In genomic region chr6:34745277-34746103, GRCh38 we compare ENCODE assay signal across 12 cellular contexts. TPM values are rescaled to one million over a fixed set of nuclear protein-coding genes. Genes with fewer than 3 reads are reported as not detected.
DNase-seq lines count a peak whose midpoint lies in the region; ATAC-seq, FAIRE-seq and TF ChIP-seq lines count a peak whose summit lies in the region.
"Had no signal": no experiment of that assay in that cellular context is flagged by ENCODE, and none has a peak within 500 bp of the region (broad histone marks: within the 10 kb centered on the region; RNA-seq: fewer than 3 reads in every experiment).

No MANE protein-coding gene starts in this region.

- H3K4me1 Mint-ChIP-seq in activated naive CD8-positive, alpha-beta T cell treated with anti-CD3 and anti-CD28 coated beads, Interleukin-2, amount 50 U/mL, for 24 hours = peaks cover 7% of the 10 kb centered on the region
- H3K4me1 Mint-ChIP-seq in activated naive CD8-positive, alpha-beta T cell treated with anti-CD3 and anti-CD28 coated beads for 36 hours = no peaks in the 10 kb centered on the region
- H3K4me1 Mint-ChIP-seq in WTC11 = no peaks in the 10 kb centered on the region
- H3K4me1 Mint-ChIP-seq: CD14-positive monocyte had no signal

- no peak for TF ChIP-seq CTCF in keratinocyte (optimal IDR thresholded peaks at IDR 0.05 in 1 of 3, IDR thresholded peaks at IDR 0.05 in 1 of 3, conservative IDR thresholded peaks at IDR 0.05 in 1 of 3; ENCODE audit: extremely low read depth in 1 of 3, insufficient read depth in 2 of 3, low read length in 3 of 3)
- no peak for TF ChIP-seq CTCF in upper lobe of left lung (IDR thresholded peaks at IDR 0.05)
- no peak for TF ChIP-seq CTCF in WTC11 (IDR thresholded peaks at IDR 0.05)

- H3K9me1 ChIP-seq in keratinocyte (ENCODE audit: control insufficient read depth, extremely low read depth, insufficient read depth, low read length) = no peaks in the 10 kb centered on the region

- peak; percentile 11 for DNase-seq in activated naive CD8-positive, alpha-beta T cell treated with anti-CD3 and anti-CD28 coated beads, Interleukin-2, amount 50 U/mL, for 24 hours
- no peak for DNase-seq in activated naive CD8-positive, alpha-beta T cell treated with anti-CD3 and anti-CD28 coated beads for 36 hours
- DNase-seq in keratinocyte (ENCODE audit: low read depth, low spot score) (peak; percentile 57), upper lobe of left lung (peak in 1 of 2 donors; percentile 75), WTC11 (ENCODE audit: low spot score) (no peak), HEK293T (ENCODE audit: extremely low spot score) (no peak)
- DNase-seq: stimulated activated naive CD4-positive, alpha-beta T cell had no signal

- peak overlapping the region; percentile 53 for H3K9ac ChIP-seq in keratinocyte (ENCODE audit: control insufficient read depth, extremely low read depth, insufficient read depth, low read length)

- ATAC-seq in activated naive CD8-positive, alpha-beta T cell treated with anti-CD3 and anti-CD28 coated beads, Interleukin-2, amount 50 U/mL, for 24 hours = peak; percentile 78
- ATAC-seq in SK-N-SH treated with all-trans-retinoic acid at 6 μM for 48 hours = peak; percentile 93
- ATAC-seq in upper lobe of left lung (ENCODE audit: low FRiP score in 2 of 2) = peak; percentile 42 to 81
- ATAC-seq in WTC11 = no peak
- ATAC-seq in GM21390 (IDR thresholded peaks at IDR 0.05; ENCODE audit: unreplicated experiment) = no peak
- ATAC-seq: Panc1 had no signal

- H3K4me3 ChIP-seq in keratinocyte (ENCODE audit: control insufficient read depth in 2 of 3, extremely low read depth in 1 of 3, insufficient read depth in 2 of 3, low read depth in 1 of 3, low read length in 3 of 3) (peak overlapping the region in 1 of 3 experiments; percentile 54), upper lobe of left lung (no peak overlapping the region)

- dilution Hi-C loops in keratinocyte (cut with MboI; ENCODE audit: extremely low pct_ligation_motif_present, low sequenced_read_pairs) = no loop called here

- H3K27me3 Mint-ChIP-seq in activated naive CD8-positive, alpha-beta T cell treated with anti-CD3 and anti-CD28 coated beads, Interleukin-2, amount 50 U/mL, for 24 hours = no peaks in the 10 kb centered on the region
- no peaks in the 10 kb centered on the region for H3K27me3 Mint-ChIP-seq in activated naive CD8-positive, alpha-beta T cell treated with anti-CD3 and anti-CD28 coated beads for 36 hours
- H3K27me3 Mint-ChIP-seq in WTC11 (ENCODE audit: low read depth) = no peaks in the 10 kb centered on the region
- H3K27me3 Mint-ChIP-seq: dendritic cell treated with granulocyte-macrophage colony-stimulating factor and Interleukin-4, amounts not matched to agents 40 ng/mL and 50 ng/mL, for 4 days had no signal

- WGBS in upper lobe of left lung, 2 donors = 61 to 74% methylated on average over 10 of the region's 10 CpGs

- no peaks in the 10 kb centered on the region for H3K9me3 ChIP-seq in keratinocyte (ENCODE audit: control insufficient read depth, low read depth, low read length)
- H3K9me3 ChIP-seq in upper lobe of left lung = no peaks in the 10 kb centered on the region

- no peaks in the 10 kb centered on the region for H3K79me2 ChIP-seq in keratinocyte (ENCODE audit: control insufficient read depth, insufficient read depth, low read length)

- peak overlapping the region; percentile 2 for H3K27ac Mint-ChIP-seq in activated naive CD8-positive, alpha-beta T cell treated with anti-CD3 and anti-CD28 coated beads, Interleukin-2, amount 50 U/mL, for 24 hours
- no peak overlapping the region for H3K27ac Mint-ChIP-seq in activated naive CD8-positive, alpha-beta T cell treated with anti-CD3 and anti-CD28 coated beads for 36 hours
- H3K27ac Mint-ChIP-seq in WTC11 = no peak overlapping the region
- H3K27ac Mint-ChIP-seq: CD14-positive monocyte had no signal

- no peaks in the 10 kb centered on the region for H4K20me1 ChIP-seq in keratinocyte (ENCODE audit: control insufficient read depth, extremely low read depth, insufficient read depth, low read length)

- H3K27ac ChIP-seq in keratinocyte (ENCODE audit: control insufficient read depth, insufficient read depth, low read length) (peak overlapping the region; percentile 65), upper lobe of left lung (peak overlapping the region; percentile 15 to 80 (median 72))

- H3K9me3 Mint-ChIP-seq in activated naive CD8-positive, alpha-beta T cell treated with anti-CD3 and anti-CD28 coated beads, Interleukin-2, amount 50 U/mL, for 24 hours = no peaks in the 10 kb centered on the region
- H3K9me3 Mint-ChIP-seq in activated naive CD8-positive, alpha-beta T cell treated with anti-CD3 and anti-CD28 coated beads for 36 hours = no peaks in the 10 kb centered on the region
- no peaks in the 10 kb centered on the region for H3K9me3 Mint-ChIP-seq in WTC11
- H3K9me3 Mint-ChIP-seq: CD14-positive monocyte; dendritic cell treated with granulocyte-macrophage colony-stimulating factor and Interleukin-4, amounts not matched to agents 40 ng/mL and 50 ng/mL, for 4 days had no signal

- no peak for TF ChIP-seq EP300 in upper lobe of left lung (IDR thresholded peaks at IDR 0.05)

- POLR2A ChIA-PET in WTC11 (lab: Charles Lee) = interaction anchor here (0.6 kb wide), 1 partner anchor 46 kb away, joined by 3 read pairs; no protein-coding TSS in a partner anchor
- POLR2A ChIA-PET in HEK293T (lab: Yijun Ruan, JAX) = interaction anchor here (1.2 to 3.8 kb wide), 3 partner anchors 11 to 49 kb away, joined by 3 to 21 read pairs (median 7); partner anchors contain the start of genes BLTP3A and SNRPC

- H3K4me1 ChIP-seq in keratinocyte (ENCODE audit: control insufficient read depth, extremely low read depth, insufficient read depth, low read length) (peaks cover 23% of the 10 kb centered on the region), upper lobe of left lung (peaks cover 0 to 15% (median 0%) of the 10 kb centered on the region in 4 donors)

- H3K36me3 Mint-ChIP-seq in activated naive CD8-positive, alpha-beta T cell treated with anti-CD3 and anti-CD28 coated beads, Interleukin-2, amount 50 U/mL, for 24 hours (ENCODE audit: low read depth) = no peaks in the 10 kb centered on the region
- no peaks in the 10 kb centered on the region for H3K36me3 Mint-ChIP-seq in activated naive CD8-positive, alpha-beta T cell treated with anti-CD3 and anti-CD28 coated beads for 36 hours
- no peaks in the 10 kb centered on the region for H3K36me3 Mint-ChIP-seq in WTC11
- H3K36me3 Mint-ChIP-seq: CD14-positive monocyte had no signal

- FAIRE-seq in keratinocyte (lab: Jason Lieb, UNC) = peak; percentile 83

- no peaks in the 10 kb centered on the region for H3K36me3 ChIP-seq in keratinocyte (ENCODE audit: control insufficient read depth in 2 of 2, extremely low read depth in 1 of 2, insufficient read depth in 2 of 2, low read length in 2 of 2)
- H3K36me3 ChIP-seq in upper lobe of left lung = no peaks in the 10 kb centered on the region

- CTCF ChIA-PET in WTC11 (lab: Charles Lee) (interaction anchor here (0.6 to 2.6 kb wide), 3 partner anchors 11 to 472 kb away, joined by 3 to 10 read pairs (median 4); partner anchors contain the start of gene SNRPC), HEK293T (lab: Yijun Ruan, JAX) (interaction anchor here (0.6 kb wide), 1 partner anchor 134 kb away, joined by 3 read pairs; no protein-coding TSS in a partner anchor)

- no peak for TF ChIP-seq POLR2A in upper lobe of left lung (IDR thresholded peaks at IDR 0.05)

- H2AFZ ChIP-seq in keratinocyte (ENCODE audit: control insufficient read depth, low read length) = peak overlapping the region; percentile 67

- H3K4me2 ChIP-seq in keratinocyte (ENCODE audit: control insufficient read depth, extremely low read depth, insufficient read depth, low read depth, low read length) = peak overlapping the region; percentile 73

- H3K27me3 ChIP-seq in keratinocyte (ENCODE audit: control insufficient read depth, extremely low read depth, insufficient read depth, low read length) (no peaks in the 10 kb centered on the region), upper lobe of left lung (no peaks in the 10 kb centered on the region)

- H3K4me3 Mint-ChIP-seq in activated naive CD8-positive, alpha-beta T cell treated with anti-CD3 and anti-CD28 coated beads, Interleukin-2, amount 50 U/mL, for 24 hours = no peak overlapping the region
- H3K4me3 Mint-ChIP-seq in activated naive CD8-positive, alpha-beta T cell treated with anti-CD3 and anti-CD28 coated beads for 36 hours = no peak overlapping the region
- no peak overlapping the region for H3K4me3 Mint-ChIP-seq in WTC11
- H3K4me3 Mint-ChIP-seq: CD14-positive monocyte; dendritic cell treated with granulocyte-macrophage colony-stimulating factor and Interleukin-4, amounts not matched to agents 40 ng/mL and 50 ng/mL, for 4 days had no signal

RNA-seq across cellular contexts. Expression of gene SNRPC, which starts 11.8 kb away (rescaled TPM):
- total RNA-seq in activated naive CD8-positive, alpha-beta T cell treated with anti-CD3 and anti-CD28 coated beads for 36 hours = 100 to 1,000 TPM; 208 to 218 TPM
- 127 to 216 TPM (median 185 TPM) in 3 replicates for polyA plus RNA-seq in keratinocyte
- 24.5 TPM for polyA plus RNA-seq in keratinocyte (2011; ENCODE audit: low read depth)
- polyA plus RNA-seq in keratinocyte (2011; cell fraction: cytosol; rRNA removed) = 193 and 215 TPM in 2 replicates
- 116 and 140 TPM in 2 replicates for polyA plus RNA-seq in keratinocyte (2011; cell fraction: nucleus; rRNA removed)
- 87.6 and 153 TPM in 2 replicates for polyA plus RNA-seq in keratinocyte (2012; ENCODE audit: low replicate concordance)
- polyA minus RNA-seq in keratinocyte = 56.4 to 82.9 TPM (median 63.4 TPM) in 3 replicates
- polyA minus RNA-seq in keratinocyte (2011; cell fraction: cytosol; rRNA and poly(A)+ RNA removed) = 46.2 TPM
- polyA minus RNA-seq in keratinocyte (2011; cell fraction: nucleus; rRNA and poly(A)+ RNA removed) = 8.3 and 21.6 TPM in 2 replicates
- 10 to 100 TPM; 19.9 to 76.0 (median 43.8) TPM for total RNA-seq in upper lobe of left lung
- 182 to 194 TPM (median 191 TPM) in 3 replicates for total RNA-seq in WTC11 (2021)

RNA-seq across cellular contexts. Expression of gene BLTP3A, which starts 46.4 kb away (rescaled TPM):
- 10 to 100 TPM; 19.6 to 19.7 TPM for total RNA-seq in activated naive CD8-positive, alpha-beta T cell treated with anti-CD3 and anti-CD28 coated beads for 36 hours
- 4.4 to 4.9 TPM (median 4.5 TPM) in 3 replicates for polyA plus RNA-seq in keratinocyte
- polyA plus RNA-seq in keratinocyte (2011; ENCODE audit: low read depth) = 3.4 TPM
- polyA plus RNA-seq in keratinocyte (2011; cell fraction: cytosol; rRNA removed) = 4.0 and 6.1 TPM in 2 replicates
- polyA plus RNA-seq in keratinocyte (2011; cell fraction: nucleus; rRNA removed) = 7.0 and 7.1 TPM in 2 replicates
- 3.7 and 4.5 TPM in 2 replicates for polyA plus RNA-seq in keratinocyte (2012; ENCODE audit: low replicate concordance)
- polyA minus RNA-seq in keratinocyte = 10.6 to 14.8 TPM (median 13.8 TPM) in 3 replicates
- 7.5 TPM for polyA minus RNA-seq in keratinocyte (2011; cell fraction: cytosol; rRNA and poly(A)+ RNA removed)
- polyA minus RNA-seq in keratinocyte (2011; cell fraction: nucleus; rRNA and poly(A)+ RNA removed) = 8.4 and 16.1 TPM in 2 replicates
- total RNA-seq in upper lobe of left lung (10 to 100 TPM; 10.5 to 23.0 (median 17.9) TPM), WTC11 (2021) (17.2 to 18.7 TPM (median 17.8 TPM) in 3 replicates)

RNA-seq across cellular contexts. Expression of gene ILRUN, which starts 48.9 kb away (rescaled TPM):
- total RNA-seq in activated naive CD8-positive, alpha-beta T cell treated with anti-CD3 and anti-CD28 coated beads for 36 hours = 10 to 100 TPM; 45.7 to 46.1 TPM
- 54.2 to 64.1 TPM (median 56.4 TPM) in 3 replicates for polyA plus RNA-seq in keratinocyte
- polyA plus RNA-seq in keratinocyte (2011; ENCODE audit: low read depth) = 50.2 TPM
- polyA plus RNA-seq in keratinocyte (2011; cell fraction: cytosol; rRNA removed) = 58.2 and 69.3 TPM in 2 replicates
- polyA plus RNA-seq in keratinocyte (2011; cell fraction: nucleus; rRNA removed) = 46.2 and 48.6 TPM in 2 replicates
- 65.0 and 69.0 TPM in 2 replicates for polyA plus RNA-seq in keratinocyte (2012; ENCODE audit: low replicate concordance)
- polyA minus RNA-seq in keratinocyte = 85.9 to 97.5 TPM (median 87.4 TPM) in 3 replicates
- polyA minus RNA-seq in keratinocyte (2011; cell fraction: cytosol; rRNA and poly(A)+ RNA removed) = 59.7 TPM
- 27.5 and 48.1 TPM in 2 replicates for polyA minus RNA-seq in keratinocyte (2011; cell fraction: nucleus; rRNA and poly(A)+ RNA removed)
- total RNA-seq in upper lobe of left lung = 100 to 1,000 TPM in 2 of 6 donors, 10 to 100 TPM in 4; 50.3 to 111 (median 93.6) TPM
- 60.4 to 75.5 TPM (median 63.9 TPM) in 3 replicates for total RNA-seq in WTC11 (2021)

Comparison
In these comparisons a context has a peak if more than half of its experiments do, and no peak if none do; other contexts are left out.
1. DNase-seq: peak in activated naive CD8-positive, alpha-beta T cell treated with anti-CD3 and anti-CD28 coated beads, Interleukin-2, amount 50 U/mL, for 24 hours (single experiment) and keratinocyte (single experiment); none in activated naive CD8-positive, alpha-beta T cell treated with anti-CD3 and anti-CD28 coated beads for 36 hours (single experiment), WTC11 (single experiment) and HEK293T (single experiment).
2. ATAC-seq: peak in activated naive CD8-positive, alpha-beta T cell treated with anti-CD3 and anti-CD28 coated beads, Interleukin-2, amount 50 U/mL, for 24 hours (single experiment), SK-N-SH treated with all-trans-retinoic acid at 6 μM for 48 hours (single experiment) and upper lobe of left lung (2 of 2); none in WTC11 (single experiment) and GM21390 (single experiment).